Comparison of ENCODE assay signal across 8 cellular contexts in the genomic region with DNA sequence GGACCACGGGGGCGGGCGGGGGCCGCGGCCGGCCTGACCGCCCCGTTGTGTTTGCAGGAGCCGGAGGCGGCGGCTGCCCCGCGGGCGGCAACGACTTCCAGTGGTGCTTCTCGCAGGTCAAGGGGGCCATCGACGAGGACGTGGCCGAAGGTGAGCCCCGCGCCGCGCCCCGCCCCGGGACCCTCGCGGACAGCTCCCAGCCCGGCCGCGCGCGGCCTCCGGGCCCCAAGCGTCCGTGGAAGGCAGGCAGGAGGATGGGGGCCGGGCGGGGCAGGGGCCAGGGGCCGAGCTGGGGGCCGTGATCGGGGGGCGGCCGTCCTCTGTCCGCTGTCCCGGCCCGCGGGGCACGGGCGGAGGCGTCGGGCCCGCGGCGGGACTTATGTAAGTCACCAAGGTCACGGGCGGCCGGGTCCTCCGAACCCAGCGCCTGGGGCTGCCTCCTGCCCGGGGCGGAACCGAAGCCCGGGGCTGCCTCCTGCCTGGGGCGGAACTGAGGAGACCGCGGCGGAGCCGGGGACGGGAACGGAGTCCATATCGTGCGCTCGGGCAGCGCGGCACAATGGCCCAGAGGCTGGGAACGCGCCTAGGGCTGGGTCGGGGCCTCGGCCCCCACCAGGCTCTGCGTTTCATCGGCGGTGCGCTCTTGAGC. TPM values are rescaled to one million over a fixed set of nuclear protein-coding genes. Genes with fewer than 3 reads are reported as not detected.
DNase-seq lines count a peak whose midpoint lies in the region; ATAC-seq and TF ChIP-seq lines count a peak whose summit lies in the region.

No MANE protein-coding gene starts in this region.

- H4K8ac ChIP-seq in mesenchymal stem cell (ENCODE audit: low read length): peak overlapping the region; percentile 33

- H2AFZ ChIP-seq in mesenchymal stem cell (ENCODE audit: low read depth, low read length): peak overlapping the region; percentile 47

- peak overlapping the region; percentile 54 for H3K4me2 ChIP-seq in mesenchymal stem cell (ENCODE audit: low read length, poor library complexity, severe bottlenecking)

- TF ChIP-seq CTCF in GM20000 (IDR thresholded peaks at IDR 0.05; ENCODE audit: extremely low read depth, missing control alignments): no peak

- H3K9ac ChIP-seq in mesenchymal stem cell (ENCODE audit: low read length) (peak overlapping the region; percentile 94), subcutaneous abdominal adipose tissue (ENCODE audit: low read length in 5 of 5) (peak overlapping the region; percentile 81 to 95 (median 92))

- H3K36me3 Mint-ChIP-seq in CD8-positive, alpha-beta memory T cell: peaks cover 0 to 23% (median 0%) of the 10 kb centered on the region in 3 donors

- peak overlapping the region; percentile 57 for H2BK120ac ChIP-seq in mesenchymal stem cell (ENCODE audit: low read depth, low read length)

- H3K27ac ChIP-seq in CD8-positive, alpha-beta memory T cell (ENCODE audit: low read depth, low read length): peak overlapping the region; percentile 76
- peak overlapping the region; percentile 95 for H3K27ac ChIP-seq in effector memory CD4-positive, alpha-beta T cell (ENCODE audit: insufficient read depth, low read length, poor library complexity, severe bottlenecking)
- no peak overlapping the region for H3K27ac ChIP-seq in mesenchymal stem cell (ENCODE audit: low read length, poor library complexity, severe bottlenecking)
- H3K27ac ChIP-seq in subcutaneous abdominal adipose tissue (ENCODE audit: low read depth, low read length): peak overlapping the region; percentile 86

- no peak overlapping the region for H2AK5ac ChIP-seq in mesenchymal stem cell (ENCODE audit: low read length, severe bottlenecking)

- H3K9me3 Mint-ChIP-seq in CD8-positive, alpha-beta memory T cell: no peaks in the 10 kb centered on the region

- H3K4ac ChIP-seq in mesenchymal stem cell (ENCODE audit: low read depth in 1 of 2, low read length in 2 of 2): peak overlapping the region; percentile 77 to 86

- H3K4me3 Mint-ChIP-seq in CD8-positive, alpha-beta memory T cell: peak overlapping the region; percentile 84 to 95 (median 90)

- H3K9me3 ChIP-seq in CD8-positive, alpha-beta memory T cell (ENCODE audit: low read length): no peaks in the 10 kb centered on the region
- H3K9me3 ChIP-seq in effector memory CD4-positive, alpha-beta T cell (ENCODE audit: control insufficient read depth, low read length): no peaks in the 10 kb centered on the region
- H3K9me3 ChIP-seq in mesenchymal stem cell (ENCODE audit: control insufficient read depth, low read length) (no peaks in the 10 kb centered on the region), subcutaneous abdominal adipose tissue (ENCODE audit: control insufficient read depth in 5 of 5, low read length in 5 of 5) (no peaks in the 10 kb centered on the region)

- no peaks in the 10 kb centered on the region for H3K27me3 ChIP-seq in CD8-positive, alpha-beta memory T cell (ENCODE audit: insufficient read depth, low read length, poor library complexity, severe bottlenecking)
- no peaks in the 10 kb centered on the region for H3K27me3 ChIP-seq in effector memory CD4-positive, alpha-beta T cell (replicated peaks; ENCODE audit: control insufficient read depth, insufficient read depth, low read length, poor library complexity, severe bottlenecking)
- peaks cover 16 to 31% of the 10 kb centered on the region in 2 experiments for H3K27me3 ChIP-seq in mesenchymal stem cell (ENCODE audit: control insufficient read depth in 1 of 2, insufficient read depth in 1 of 2, low read length in 2 of 2)
- H3K27me3 ChIP-seq in subcutaneous abdominal adipose tissue (ENCODE audit: control insufficient read depth in 5 of 5, insufficient read depth in 4 of 5, low read length in 5 of 5): peaks cover 4 to 11% (median 6%) of the 10 kb centered on the region in 5 donors

- 1% methylated on average over 61 of the region's 83 CpGs for WGBS in mesenchymal stem cell

- H2BK5ac ChIP-seq in mesenchymal stem cell (ENCODE audit: low read depth, low read length, poor library complexity, severe bottlenecking): peak overlapping the region; percentile 51

- peaks cover 55 to 71% (median 63%) of the 10 kb centered on the region in 3 donors for H3K4me1 Mint-ChIP-seq in CD8-positive, alpha-beta memory T cell

- peak overlapping the region in 1 of 2 experiments; percentile 84 for H3K23ac ChIP-seq in mesenchymal stem cell (ENCODE audit: low read length in 2 of 2)

- peaks cover 1 to 10% of the 10 kb centered on the region in 2 donors for H3K27me3 Mint-ChIP-seq in CD8-positive, alpha-beta memory T cell

- no peak overlapping the region for H3K14ac ChIP-seq in mesenchymal stem cell (ENCODE audit: low read length in 2 of 2)

- peak overlapping the region in 1 of 2 experiments; percentile 65 for H2BK12ac ChIP-seq in mesenchymal stem cell (ENCODE audit: low read length in 2 of 2)

- peak; percentile 38 to 67 (median 43) for DNase-seq in CD8-positive, alpha-beta memory T cell
- peak; percentile 61 for DNase-seq in GM20000 (ENCODE audit: low spot score)
- DNase-seq in activated CD4-positive, CD25-positive, alpha-beta regulatory T cell treated with anti-CD3 and anti-CD28 coated beads, Interleukin-2, amount 50 U/mL, for 72 hours: peak; percentile 62
- peak; percentile 26 to 32 (median 31) for DNase-seq in effector memory CD4-positive, alpha-beta T cell
- DNase-seq in mesenchymal stem cell: peak; percentile 44
- no peak for DNase-seq in GOT3 (lab: John Stamatoyannopoulos, UW)

- H3K4me3 ChIP-seq in CD8-positive, alpha-beta memory T cell (ENCODE audit: low read length): peak overlapping the region; percentile 83
- H3K4me3 ChIP-seq in effector memory CD4-positive, alpha-beta T cell (ENCODE audit: insufficient read depth, low read depth, low read length, poor library complexity, severe bottlenecking): peak overlapping the region; percentile 72
- H3K4me3 ChIP-seq in mesenchymal stem cell (ENCODE audit: insufficient read depth in 1 of 2, low read depth in 1 of 2, low read length in 2 of 2) (peak overlapping the region; percentile 87 to 94), subcutaneous abdominal adipose tissue (ENCODE audit: low read depth in 1 of 5, low read length in 5 of 5) (peak overlapping the region; percentile 54 to 86 (median 77))

- H3K79me1 ChIP-seq in mesenchymal stem cell (replicated peaks; ENCODE audit: low read length, poor library complexity, severe bottlenecking): peaks cover 2% of the 10 kb centered on the region

- peak overlapping the region; percentile 88 to 91 for H3K18ac ChIP-seq in mesenchymal stem cell (ENCODE audit: low read depth in 1 of 2, low read length in 2 of 2)

- H3K36me3 ChIP-seq in CD8-positive, alpha-beta memory T cell (ENCODE audit: insufficient read depth, low read length): peaks cover 8% of the 10 kb centered on the region
- no peaks in the 10 kb centered on the region for H3K36me3 ChIP-seq in effector memory CD4-positive, alpha-beta T cell (ENCODE audit: control insufficient read depth, insufficient read depth, low read length)
- H3K36me3 ChIP-seq in mesenchymal stem cell (ENCODE audit: control insufficient read depth in 1 of 2, insufficient read depth in 2 of 2, low read depth in 1 of 2, low read length in 2 of 2): peaks cover 11% of the 10 kb centered on the region in 2 experiments
- H3K36me3 ChIP-seq in subcutaneous abdominal adipose tissue (ENCODE audit: control insufficient read depth in 5 of 5, insufficient read depth in 5 of 5, low read length in 5 of 5): peaks cover 0 to 9% (median 7%) of the 10 kb centered on the region in 5 donors

- ATAC-seq in HG03558 (IDR thresholded peaks at IDR 0.05; ENCODE audit: extremely low read depth, unreplicated experiment): peak; percentile 5

- H2BK15ac ChIP-seq in mesenchymal stem cell (ENCODE audit: low read depth, poor library complexity, severe bottlenecking): no peak overlapping the region

- peaks cover 68% of the 10 kb centered on the region for H3K4me1 ChIP-seq in CD8-positive, alpha-beta memory T cell (ENCODE audit: insufficient read depth, low read length)
- H3K4me1 ChIP-seq in effector memory CD4-positive, alpha-beta T cell (ENCODE audit: control insufficient read depth, insufficient read depth, low read length, poor library complexity, severe bottlenecking): peaks cover 25% of the 10 kb centered on the region
- H3K4me1 ChIP-seq in mesenchymal stem cell (ENCODE audit: control insufficient read depth, insufficient read depth, low read depth, low read length): peaks cover 21% of the 10 kb centered on the region
- peaks cover 5 to 45% (median 38%) of the 10 kb centered on the region in 5 donors for H3K4me1 ChIP-seq in subcutaneous abdominal adipose tissue (ENCODE audit: control insufficient read depth in 5 of 5, insufficient read depth in 5 of 5, low read length in 5 of 5)

- POLR2A ChIA-PET in CD8-positive, alpha-beta memory T cell (lab: Charles Lee): interaction anchor here (0.6 to 1.6 kb wide), 4 partner anchors 12 to 73 kb away, joined by 3 to 4 read pairs (median 3); no protein-coding TSS in a partner anchor

- CTCF ChIA-PET in CD8-positive, alpha-beta memory T cell (lab: Charles Lee): interaction anchor here (0.7 to 2.5 kb wide), 4 partner anchors 9 to 122 kb away, joined by 3 to 12 read pairs (median 6); no protein-coding TSS in a partner anchor

- H3K27ac Mint-ChIP-seq in CD8-positive, alpha-beta memory T cell: peak overlapping the region in 7 of 8 donors; percentile 80 to 95 (median 94)

- H4K91ac ChIP-seq in mesenchymal stem cell (ENCODE audit: low read length): peak overlapping the region; percentile 72

RNA-seq across cellular contexts. Expression of gene PPP2R2D, which starts 0.5 kb away (rescaled TPM):
- total RNA-seq in CD8-positive, alpha-beta memory T cell: 10 to 100 TPM; 23.5 to 24.5 TPM
- polyA plus RNA-seq in CD8-positive, alpha-beta memory T cell: 34.0 TPM
- 29.1 TPM for polyA plus RNA-seq in mesenchymal stem cell (2013, experiment 1 of 2)
- 31.7 TPM for polyA plus RNA-seq in mesenchymal stem cell (2013, experiment 2 of 2)
